29 cellular contexts compared by ENCODE assay signal in genomic region chr16:3518983-3519343, GRCh38. TPM values are rescaled to one million over a fixed set of nuclear protein-coding genes. Genes with fewer than 3 reads are reported as not detected.
DNase-seq lines count a peak whose midpoint lies in the region; ATAC-seq and TF ChIP-seq lines count a peak whose summit lies in the region.
"Had no signal": no experiment of that assay in that cellular context is flagged by ENCODE, and none has a peak within 500 bp of the region (broad histone marks: within the 10 kb centered on the region; RNA-seq: fewer than 3 reads in every experiment).

No MANE protein-coding gene starts in this region.

- peak overlapping the region; percentile 87 for H3K27ac ChIP-seq in uterus
- H3K27ac ChIP-seq: PC-9, SJSA1 had no signal

- no peaks in the 10 kb centered on the region for H3K9me3 ChIP-seq in uterus
- H3K9me3 ChIP-seq: SJSA1 had no signal

- no peak overlapping the region for H3K4me3 Mint-ChIP-seq in natural killer cell treated with Interleukin-12 subunit alpha and Interleukin-12 subunit beta and Interleukin-15 and Interleukin-18, amount 100 ng/mL, for 72 hours
- no peak overlapping the region for H3K4me3 Mint-ChIP-seq in natural killer cell
- H3K4me3 Mint-ChIP-seq: CD4-positive, CD25-positive, alpha-beta regulatory T cell had no signal

- no peaks in the 10 kb centered on the region for H3K9me3 Mint-ChIP-seq in natural killer cell treated with Interleukin-12 subunit alpha and Interleukin-12 subunit beta and Interleukin-15 and Interleukin-18, amount 100 ng/mL, for 72 hours
- H3K9me3 Mint-ChIP-seq in natural killer cell, result no peaks in the 10 kb centered on the region
- H3K9me3 Mint-ChIP-seq: CD4-positive, CD25-positive, alpha-beta regulatory T cell had no signal

- intact Hi-C loops in natural killer cell (cut with micrococcal nuclease), result no loop called here
- intact Hi-C loops in posterior vena cava (cut with DNase I), result no loop called here
- intact Hi-C loops in uterus (cut with DNase I; ENCODE audit: low total_unique reads), result no loop called here

- no peaks in the 10 kb centered on the region for H3K27me3 ChIP-seq in uterus
- H3K27me3 ChIP-seq: SJSA1 had no signal

- no peaks in the 10 kb centered on the region for H3K27me3 Mint-ChIP-seq in natural killer cell treated with Interleukin-12 subunit alpha and Interleukin-12 subunit beta and Interleukin-15 and Interleukin-18, amount 100 ng/mL, for 72 hours
- no peaks in the 10 kb centered on the region for H3K27me3 Mint-ChIP-seq in natural killer cell (ENCODE audit: low read depth in 2 of 2)
- H3K27me3 Mint-ChIP-seq: CD4-positive, CD25-positive, alpha-beta regulatory T cell had no signal

- peaks cover 0 to 2% of the 10 kb centered on the region in 2 donors for H3K4me1 Mint-ChIP-seq in natural killer cell treated with Interleukin-12 subunit alpha and Interleukin-12 subunit beta and Interleukin-15 and Interleukin-18, amount 100 ng/mL, for 72 hours (ENCODE audit: low read depth in 2 of 2)
- H3K4me1 Mint-ChIP-seq in natural killer cell, result no peaks in the 10 kb centered on the region

- H3K27ac Mint-ChIP-seq in natural killer cell treated with Interleukin-12 subunit alpha and Interleukin-12 subunit beta and Interleukin-15 and Interleukin-18, amount 100 ng/mL, for 72 hours, result no peak overlapping the region
- H3K27ac Mint-ChIP-seq in natural killer cell, result no peak overlapping the region

- H3K36me3 Mint-ChIP-seq in natural killer cell treated with Interleukin-12 subunit alpha and Interleukin-12 subunit beta and Interleukin-15 and Interleukin-18, amount 100 ng/mL, for 72 hours, result peaks cover under 1% of the 10 kb centered on the region
- peaks cover 7% of the 10 kb centered on the region for H3K36me3 Mint-ChIP-seq in natural killer cell

- no peak overlapping the region for H3K4me3 ChIP-seq in uterus
- H3K4me3 ChIP-seq: PC-9, SJSA1 had no signal

- peaks cover 0 to 4% of the 10 kb centered on the region in 2 donors for H3K4me1 ChIP-seq in uterus

- ATAC-seq in natural killer cell treated with Interleukin-12 subunit alpha and Interleukin-12 subunit beta and Interleukin-15 and Interleukin-18, amount 100 ng/mL, for 72 hours, result no peak
- ATAC-seq in natural killer cell (no peak), HG03378 (IDR thresholded peaks at IDR 0.05; ENCODE audit: unreplicated experiment) (no peak), HG03439 (IDR thresholded peaks at IDR 0.05; ENCODE audit: unreplicated experiment) (no peak)
- ATAC-seq: HCT116, Right ventricle myocardium inferior had no signal

- TF ChIP-seq POLR2A in uterus (IDR thresholded peaks at IDR 0.05), result no peak

- no peaks in the 10 kb centered on the region for H3K36me3 ChIP-seq in uterus

- peak; percentile 20 for DNase-seq in natural killer cell treated with Interleukin-12 subunit alpha and Interleukin-12 subunit beta and Interleukin-15 and Interleukin-18, amount 100 ng/mL, for 72 hours (ENCODE audit: low spot score)
- DNase-seq in natural killer cell, result no peak
- peak; percentile 24 for DNase-seq in islet precursor cell
- DNase-seq in posterior vena cava (ENCODE audit: low spot score), result peak; percentile 17
- DNase-seq in uterus, result no peak
- DNase-seq in midbrain (lab: John Stamatoyannopoulos, UW), result no peak
- DNase-seq: 8988T; ACHN; CD4-positive, CD25-positive, alpha-beta regulatory T cell; KBM-7; MV-4-11; NCI-H1105; NCI-H2029; NCI-H446 treated with DMSO at 0.1 percent for 48 hours; NCI-H526; NCI-H82; NK-92 treated with Interleukin-12 subunit alpha and Interleukin-12 subunit beta, amount 100 ng/mL, for 24 hours had no signal

- no peak for TF ChIP-seq CTCF in natural killer cell (IDR thresholded peaks at IDR 0.05)
- TF ChIP-seq CTCF in uterus (IDR thresholded peaks at IDR 0.05), result no peak

RNA-seq across cellular contexts. Expression of gene CLUAP1, which starts 18.2 kb away (rescaled TPM):
- 10 to 100 TPM in 1 of 2 donors, 1 to 10 TPM in 1; 4.3 to 10.8 TPM for total RNA-seq in natural killer cell treated with Interleukin-12 subunit alpha and Interleukin-12 subunit beta and Interleukin-15 and Interleukin-18, amount 100 ng/mL, for 72 hours
- total RNA-seq in natural killer cell, result 1 to 10 TPM; 4.0 to 6.2 (median 4.7) TPM
- total RNA-seq in posterior vena cava, result 10 to 100 TPM; 20.9 to 25.8 TPM
- total RNA-seq in uterus, result 10 to 100 TPM; 33.9 to 55.0 (median 43.1) TPM

RNA-seq across cellular contexts. Expression of gene C16orf90, which starts 23.7 kb away (rescaled TPM):
- not detected for total RNA-seq in natural killer cell treated with Interleukin-12 subunit alpha and Interleukin-12 subunit beta and Interleukin-15 and Interleukin-18, amount 100 ng/mL, for 72 hours
- not detected for total RNA-seq in natural killer cell
- not detected for total RNA-seq in posterior vena cava
- not detected for total RNA-seq in uterus
- total RNA-seq: CD4-positive, CD25-positive, alpha-beta regulatory T cell; Daoy; G401; H1; LHCN-M2; MCF 10A; PC-9; Right ventricle myocardium inferior; RPMI7951; SJSA1 had no signal

RNA-seq across cellular contexts. Expression of gene NLRC3, which starts 58.2 kb away (rescaled TPM):
- total RNA-seq in natural killer cell treated with Interleukin-12 subunit alpha and Interleukin-12 subunit beta and Interleukin-15 and Interleukin-18, amount 100 ng/mL, for 72 hours, result 10 to 100 TPM; 48.3 to 61.8 TPM
- total RNA-seq in natural killer cell (100 to 1,000 TPM in 2 of 3 donors, 10 to 100 TPM in 1; 98.8 to 145 (median 133) TPM), posterior vena cava (1 to 10 TPM in 1 of 2 donors, under 1 TPM in 1; 0.81 to 1.0 TPM), uterus (1 to 10 TPM in 1 of 4 donors, under 1 TPM in 3; under 0.01 to 1.5 (median 0.68) TPM)
- total RNA-seq: G401, LHCN-M2, MCF 10A, PC-9, SJSA1 had no signal

Comparison
In these comparisons a context has a peak if more than half of its experiments do, and no peak if none do; other contexts are left out.
1. DNase-seq: peak in natural killer cell treated with Interleukin-12 subunit alpha and Interleukin-12 subunit beta and Interleukin-15 and Interleukin-18, amount 100 ng/mL, for 72 hours (single experiment), islet precursor cell (single experiment) and posterior vena cava (single experiment); none in natural killer cell (single experiment), uterus (0 of 2) and midbrain (single experiment).
2. RNA of gene NLRC3, which starts 58.2 kb away (total RNA-seq): 98.8 to 145 TPM in natural killer cell and 48.3 to 61.8 TPM in natural killer cell treated with Interleukin-12 subunit alpha and Interleukin-12 subunit beta and Interleukin-15 and Interleukin-18, amount 100 ng/mL, for 72 hours; 0.81 to 1.0 TPM in posterior vena cava and under 0.01 to 1.5 TPM in uterus; every median in the first group is over 10 times any median in the second.